16 cellular contexts compared by ENCODE assay signal in the genomic region with DNA sequence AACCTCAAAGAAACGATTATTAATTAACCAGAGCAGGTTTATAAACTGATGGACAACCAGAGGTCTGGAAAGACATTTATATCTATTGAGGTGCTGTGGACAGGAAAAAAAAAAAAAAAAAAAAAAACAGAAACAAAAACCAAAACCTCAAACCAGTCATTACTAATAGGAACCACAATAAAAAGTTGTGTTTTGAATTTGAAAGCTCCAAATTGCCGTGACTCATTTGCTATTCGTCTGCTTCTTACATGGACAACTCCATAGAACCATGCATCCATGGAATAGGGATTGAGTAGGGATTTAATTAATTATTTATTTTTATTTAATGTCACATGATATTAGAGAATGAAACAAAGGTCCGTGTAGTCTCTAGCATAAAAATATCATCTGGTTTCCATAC.
A peak's percentile ranks its signal among the peaks of the same experiment; 100 is the strongest.
DNase-seq lines count a peak whose midpoint lies in the region; ATAC-seq, FAIRE-seq and TF ChIP-seq lines count a peak whose summit lies in the region.
"Had no signal": no experiment of that assay in that cellular context is flagged by ENCODE, and none has a peak within 500 bp of the region (broad histone marks: within the 10 kb centered on the region; RNA-seq: fewer than 3 reads in every experiment).

No MANE protein-coding gene starts in this region.

- H3K4me1 ChIP-seq in CD8-positive, alpha-beta memory T cell (ENCODE audit: insufficient read depth, low read length), result peaks cover 80% of the 10 kb centered on the region

- peak overlapping the region; percentile 43 to 86 (median 67) for H3K4me3 Mint-ChIP-seq in CD8-positive, alpha-beta memory T cell
- peak overlapping the region; percentile 43 for H3K4me3 Mint-ChIP-seq in activated CD8-positive, alpha-beta T cell treated with anti-CD3 and anti-CD28 coated beads, Interleukin-2, amount 10 ng/mL, durations not matched to agents 7 days and 5 days
- H3K4me3 Mint-ChIP-seq: neural progenitor cell had no signal

- no peaks in the 10 kb centered on the region for H3K36me3 ChIP-seq in CD8-positive, alpha-beta memory T cell (ENCODE audit: insufficient read depth, low read length)
- H3K36me3 ChIP-seq: cardiac muscle cell, neural progenitor cell had no signal

- no peak overlapping the region for H3K27ac ChIP-seq in CD8-positive, alpha-beta memory T cell (ENCODE audit: low read depth, low read length)
- H3K27ac ChIP-seq: cardiac muscle cell, neural progenitor cell had no signal

- no peaks in the 10 kb centered on the region for H3K27me3 Mint-ChIP-seq in CD8-positive, alpha-beta memory T cell
- H3K27me3 Mint-ChIP-seq in activated CD8-positive, alpha-beta T cell treated with anti-CD3 and anti-CD28 coated beads, Interleukin-2, amount 10 ng/mL, durations not matched to agents 7 days and 5 days (ENCODE audit: low read depth), result no peaks in the 10 kb centered on the region

- DNase-seq in CD8-positive, alpha-beta memory T cell, result peak in 1 of 5 donors; percentile 47
- DNase-seq in HFF-Myc (ENCODE audit: extremely low read depth, low read depth) (peak; percentile 26), myocyte (ENCODE audit: low read depth) (peak; percentile 30), DMS79 treated with DMSO at 0.1 percent for 48 hours (lab: John Stamatoyannopoulos, UW) (no peak), HTR-8/SVneo (ENCODE audit: insufficient read length, low spot score) (no peak)
- DNase-seq in activated CD8-positive, alpha-beta T cell treated with anti-CD3 and anti-CD28 coated beads, Interleukin-2, amount 10 ng/mL, durations not matched to agents 7 days and 5 days, result no peak
- DNase-seq in activated CD8-positive, alpha-beta memory T cell treated with anti-CD3 and anti-CD28 coated beads, Interleukin-2, amount 50 U/mL, for 4 hours, result no peak
- DNase-seq: activated CD4-positive, alpha-beta T cell treated with anti-CD3 and anti-CD28 coated beads, Interleukin-2, amount 50 U/mL, for 1 hour; activated naive CD4-positive, alpha-beta T cell treated with anti-CD3 and anti-CD28 coated beads, Interleukin-2, amount 50 U/mL, for 16 hours; KBM-7; NCI-H1694 treated with DMSO at 0.1 percent for 48 hours; NCI-H748 treated with DMSO at 0.1 percent for 48 hours had no signal

- FAIRE-seq in HTR-8/SVneo (lab: Jason Lieb, UNC), result no peak

- POLR2A ChIA-PET in CD8-positive, alpha-beta memory T cell (lab: Charles Lee), result interaction anchor here (0.7 kb wide), 1 partner anchor 10 kb away, joined by 5 read pairs; no protein-coding TSS in a partner anchor
- POLR2A ChIA-PET in activated CD8-positive, alpha-beta T cell treated with anti-CD3 and anti-CD28 coated beads, Interleukin-2, amount 10 ng/mL, durations not matched to agents 7 days and 5 days (lab: Charles Lee), result no interaction called here

- CTCF ChIA-PET in CD8-positive, alpha-beta memory T cell (lab: Charles Lee), result no interaction called here
- CTCF ChIA-PET in activated CD8-positive, alpha-beta T cell treated with anti-CD3 and anti-CD28 coated beads, Interleukin-2, amount 10 ng/mL, durations not matched to agents 7 days and 5 days (lab: Charles Lee), result no interaction called here

- no peak for ATAC-seq in activated CD8-positive, alpha-beta T cell treated with anti-CD3 and anti-CD28 coated beads, Interleukin-2, amount 10 ng/mL, durations not matched to agents 7 days and 5 days
- ATAC-seq in HG03108 (IDR thresholded peaks at IDR 0.05; ENCODE audit: unreplicated experiment), result no peak

- no peaks in the 10 kb centered on the region for H3K27me3 ChIP-seq in CD8-positive, alpha-beta memory T cell (ENCODE audit: insufficient read depth, low read length, poor library complexity, severe bottlenecking)
- H3K27me3 ChIP-seq: cardiac muscle cell, neural progenitor cell had no signal

- no peak for TF ChIP-seq CTCF in HFF-Myc (IDR thresholded peaks at IDR 0.05; ENCODE audit: low read depth, low read length, missing control alignments)

- H3K9me3 ChIP-seq in CD8-positive, alpha-beta memory T cell (ENCODE audit: low read length), result no peaks in the 10 kb centered on the region

- H3K9me3 Mint-ChIP-seq in CD8-positive, alpha-beta memory T cell, result peaks cover 0 to 5% (median 3%) of the 10 kb centered on the region in 5 donors
- H3K9me3 Mint-ChIP-seq in activated CD8-positive, alpha-beta T cell treated with anti-CD3 and anti-CD28 coated beads, Interleukin-2, amount 10 ng/mL, durations not matched to agents 7 days and 5 days (ENCODE audit: insufficient read depth), result no peaks in the 10 kb centered on the region

- H3K4me1 Mint-ChIP-seq in CD8-positive, alpha-beta memory T cell, result peaks cover 64 to 84% (median 81%) of the 10 kb centered on the region in 3 donors
- H3K4me1 Mint-ChIP-seq in activated CD8-positive, alpha-beta T cell treated with anti-CD3 and anti-CD28 coated beads, Interleukin-2, amount 10 ng/mL, durations not matched to agents 7 days and 5 days (ENCODE audit: low read depth), result peaks cover 57% of the 10 kb centered on the region
- H3K4me1 Mint-ChIP-seq: neural progenitor cell had no signal

- no peaks in the 10 kb centered on the region for H3K36me3 Mint-ChIP-seq in CD8-positive, alpha-beta memory T cell
- peaks cover 4% of the 10 kb centered on the region for H3K36me3 Mint-ChIP-seq in activated CD8-positive, alpha-beta T cell treated with anti-CD3 and anti-CD28 coated beads, Interleukin-2, amount 10 ng/mL, durations not matched to agents 7 days and 5 days (ENCODE audit: low read depth)
- H3K36me3 Mint-ChIP-seq: neural progenitor cell had no signal

- H3K4me3 ChIP-seq in CD8-positive, alpha-beta memory T cell (ENCODE audit: low read length), result no peak overlapping the region
- no peak overlapping the region for H3K4me3 ChIP-seq in HFF-Myc (replicated peaks; ENCODE audit: low read depth, low read length)
- H3K4me3 ChIP-seq: cardiac muscle cell, lung, neural progenitor cell had no signal

- peak overlapping the region; percentile 15 to 94 (median 88) for H3K27ac Mint-ChIP-seq in CD8-positive, alpha-beta memory T cell
- peak overlapping the region; percentile 68 for H3K27ac Mint-ChIP-seq in activated CD8-positive, alpha-beta T cell treated with anti-CD3 and anti-CD28 coated beads, Interleukin-2, amount 10 ng/mL, durations not matched to agents 7 days and 5 days
- H3K27ac Mint-ChIP-seq: neural progenitor cell had no signal

Comparison
In these comparisons a context has a peak if more than half of its experiments do, and no peak if none do; other contexts are left out.
1. DNase-seq: peak in HFF-Myc (single experiment) and myocyte (single experiment); none in activated CD8-positive, alpha-beta T cell treated with anti-CD3 and anti-CD28 coated beads, Interleukin-2, amount 10 ng/mL, durations not matched to agents 7 days and 5 days (single experiment), DMS79 treated with DMSO at 0.1 percent for 48 hours (single experiment), activated CD8-positive, alpha-beta memory T cell treated with anti-CD3 and anti-CD28 coated beads, Interleukin-2, amount 50 U/mL, for 4 hours (single experiment) and HTR-8/SVneo (single experiment).